In genomic region chr13:32351042-32351441, GRCh38 we compare ENCODE assay signal across 2 cellular contexts. TPM values are rescaled to one million over a fixed set of nuclear protein-coding genes. Genes with fewer than 3 reads are reported as not detected.
"Had no signal": no experiment of that assay in that cellular context is flagged by ENCODE, and none has a peak within 500 bp of the region (broad histone marks: within the 10 kb centered on the region; RNA-seq: fewer than 3 reads in every experiment).

No MANE protein-coding gene starts in this region.

RNA-seq across cellular contexts. Expression of gene ZAR1L, which starts 35.9 kb away (rescaled TPM):
- total RNA-seq: H9 had no signal
- polyA plus RNA-seq: IgD-negative memory B cell had no signal
